ENCODE assay signal across 12 cellular contexts in the genomic region with DNA sequence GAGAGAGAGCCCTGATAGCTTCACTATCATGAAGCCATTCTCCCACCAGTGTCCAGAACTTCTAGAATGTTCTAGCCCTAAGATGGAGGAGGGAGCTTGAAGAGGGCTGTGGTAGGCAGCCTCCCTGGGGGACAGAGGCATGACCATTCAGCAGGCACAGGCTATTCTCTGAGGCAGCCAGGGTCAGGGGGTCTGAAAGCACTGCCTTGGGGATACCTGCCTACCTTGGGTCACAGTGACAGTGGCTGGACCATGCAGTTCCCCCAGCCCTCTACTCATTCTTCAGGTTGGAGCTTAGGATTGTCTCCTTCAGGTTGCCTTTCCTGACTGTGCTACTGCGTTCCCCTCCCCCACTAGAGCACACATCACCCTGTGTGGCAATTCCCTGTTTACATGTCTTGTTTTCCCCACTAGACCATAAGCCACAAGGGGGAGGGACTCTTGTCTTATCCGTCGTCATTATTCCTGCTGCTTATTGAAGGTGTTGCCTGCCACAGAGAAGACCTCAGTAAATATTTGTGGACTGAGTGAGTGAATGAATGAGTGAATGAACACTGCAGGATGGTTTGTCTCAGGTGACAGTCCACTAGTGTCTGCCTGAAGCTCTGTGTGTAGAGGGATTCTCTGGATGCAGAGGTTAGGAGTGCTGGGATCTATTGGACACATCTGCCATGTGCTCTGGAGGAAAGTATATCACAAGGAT. TPM values are rescaled to one million over a fixed set of nuclear protein-coding genes. Genes with fewer than 3 reads are reported as not detected.
DNase-seq lines count a peak whose midpoint lies in the region; ATAC-seq and TF ChIP-seq lines count a peak whose summit lies in the region.
"Had no signal": no experiment of that assay in that cellular context is flagged by ENCODE, and none has a peak within 500 bp of the region (broad histone marks: within the 10 kb centered on the region; RNA-seq: fewer than 3 reads in every experiment).

No MANE protein-coding gene starts in this region.

- no peak for TF ChIP-seq POLR2A in IMR-90 (IDR thresholded peaks at IDR 0.05; ENCODE audit: low read depth, low read length)

- POLR2A ChIA-PET in IMR-90 (lab: Charles Lee; ENCODE audit: unreplicated experiment), result interaction anchor here (0.6 to 1.0 kb wide), 2 partner anchors 32 to 199 kb away, joined by 3 to 8 read pairs; no protein-coding TSS in a partner anchor

- no peak overlapping the region for H3K56ac ChIP-seq in IMR-90 (ENCODE audit: extremely low read depth, insufficient read depth, low read length)

- H3K9ac ChIP-seq in IMR-90 (ENCODE audit: low read depth, low read length), result no peak overlapping the region

- peaks cover 35 to 60% of the 10 kb centered on the region in 2 experiments for H3K79me1 ChIP-seq in IMR-90 (ENCODE audit: low read depth in 1 of 2, low read length in 2 of 2)

- H3K4ac ChIP-seq in IMR-90 (ENCODE audit: low read depth, low read length), result no peak overlapping the region

- no peak overlapping the region for H3K4me3 Mint-ChIP-seq in CD14-positive monocyte
- H3K4me3 Mint-ChIP-seq in activated naive CD8-positive, alpha-beta T cell treated with anti-CD3 and anti-CD28 coated beads, Interleukin-2, amount 50 U/mL, for 24 hours, result no peak overlapping the region
- no peak overlapping the region for H3K4me3 Mint-ChIP-seq in mesothelial cell of epicardium

- H3K27ac Mint-ChIP-seq in CD14-positive monocyte, result peak overlapping the region in 5 of 7 donors; percentile 3 to 73 (median 46)
- peak overlapping the region; percentile 93 for H3K27ac Mint-ChIP-seq in activated naive CD8-positive, alpha-beta T cell treated with anti-CD3 and anti-CD28 coated beads, Interleukin-2, amount 50 U/mL, for 24 hours
- peak overlapping the region; percentile 26 for H3K27ac Mint-ChIP-seq in mesothelial cell of epicardium

- BruUV-seq in IMR-90 (replicated peaks; lab: Mats Ljungman, UMichigan), result no TSS peak

- no peak overlapping the region for H3K23ac ChIP-seq in IMR-90 (ENCODE audit: low read depth, low read length)

- TF ChIP-seq RAD21 in IMR-90 (IDR thresholded peaks at IDR 0.05; ENCODE audit: low read length), result no peak

- no peak overlapping the region for H3K18ac ChIP-seq in IMR-90 (ENCODE audit: low read depth, low read length)

- CTCF ChIA-PET in IMR-90 (lab: Yijun Ruan, JAX), result no interaction called here

- peaks cover 20% of the 10 kb centered on the region for H3K4me1 ChIP-seq in IMR-90 (ENCODE audit: control insufficient read depth, insufficient read depth, low read length)

- H3K14ac ChIP-seq in IMR-90 (replicated peaks; ENCODE audit: low read depth, low read length), result peak overlapping the region; percentile 28; the same call in 1 of the 2 replicates

- H3K27me3 Mint-ChIP-seq in CD14-positive monocyte (ENCODE audit: low read depth in 3 of 3) (peaks cover 2 to 8% (median 3%) of the 10 kb centered on the region in 3 donors), mesothelial cell of epicardium (ENCODE audit: low read depth) (no peaks in the 10 kb centered on the region)
- no peaks in the 10 kb centered on the region for H3K27me3 Mint-ChIP-seq in activated naive CD8-positive, alpha-beta T cell treated with anti-CD3 and anti-CD28 coated beads, Interleukin-2, amount 50 U/mL, for 24 hours

- H3K36me3 ChIP-seq in IMR-90 (ENCODE audit: control insufficient read depth, insufficient read depth, low read length), result peaks cover 44% of the 10 kb centered on the region

- intact Hi-C loops in CD14-positive monocyte (cut with micrococcal nuclease), result no loop called here
- intact Hi-C loops in IMR-90 (cut with micrococcal nuclease), result no loop called here

- peaks cover 66% of the 10 kb centered on the region for H3K4me1 Mint-ChIP-seq in CD14-positive monocyte
- peaks cover 71% of the 10 kb centered on the region for H3K4me1 Mint-ChIP-seq in activated naive CD8-positive, alpha-beta T cell treated with anti-CD3 and anti-CD28 coated beads, Interleukin-2, amount 50 U/mL, for 24 hours
- peaks cover 23% of the 10 kb centered on the region for H3K4me1 Mint-ChIP-seq in mesothelial cell of epicardium

- H2AK9ac ChIP-seq in IMR-90 (replicated peaks; ENCODE audit: low read depth, low read length, poor library complexity), result no peak overlapping the region

- no peak overlapping the region for H2BK120ac ChIP-seq in IMR-90 (ENCODE audit: low read depth, low read length)

- no peak overlapping the region for H3K4me3 ChIP-seq in IMR-90 (ENCODE audit: insufficient read depth, low read depth, low read length)
- H3K4me3 ChIP-seq: body of pancreas had no signal

- no peak overlapping the region for H2AK5ac ChIP-seq in IMR-90 (ENCODE audit: low read depth, low read length)

- no peak overlapping the region for H4K91ac ChIP-seq in IMR-90 (ENCODE audit: insufficient read depth, low read depth, low read length)

- H2BK5ac ChIP-seq in IMR-90 (ENCODE audit: low read depth, low read length, poor library complexity, severe bottlenecking), result no peak overlapping the region

- no peak overlapping the region for H4K5ac ChIP-seq in IMR-90 (ENCODE audit: low read depth, low read length)

- WGBS in IMR-90 (ENCODE audit: extremely low coverage in 2 of 2, insufficient read length in 1 of 2), 2 experiments, result 60% methylated on average over 2 of the region's 3 CpGs; no CpG with 5 or more reads in 1 of the 2 experiments

- H3K9me3 Mint-ChIP-seq in CD14-positive monocyte (peaks cover 0 to 2% (median 0%) of the 10 kb centered on the region in 7 donors), mesothelial cell of epicardium (no peaks in the 10 kb centered on the region)
- H3K9me3 Mint-ChIP-seq in activated naive CD8-positive, alpha-beta T cell treated with anti-CD3 and anti-CD28 coated beads, Interleukin-2, amount 50 U/mL, for 24 hours, result no peaks in the 10 kb centered on the region

- H3K27ac ChIP-seq in IMR-90 (ENCODE audit: insufficient read depth, low read length), result no peak overlapping the region
- H3K27ac ChIP-seq: body of pancreas had no signal

- in situ Hi-C loops in IMR-90 (cut with MboI; ENCODE audit: low sequenced_read_pairs), result no loop called here

- H3K9me1 ChIP-seq in IMR-90 (ENCODE audit: insufficient read depth, low read length), result peaks cover 13% of the 10 kb centered on the region

- H3K36me3 Mint-ChIP-seq in CD14-positive monocyte (peaks cover 48 to 68% of the 10 kb centered on the region in 2 donors), mesothelial cell of epicardium (peaks cover 25% of the 10 kb centered on the region)
- peaks cover 53% of the 10 kb centered on the region for H3K36me3 Mint-ChIP-seq in activated naive CD8-positive, alpha-beta T cell treated with anti-CD3 and anti-CD28 coated beads, Interleukin-2, amount 50 U/mL, for 24 hours (ENCODE audit: low read depth)

- H3K4me2 ChIP-seq in IMR-90 (ENCODE audit: low read depth, low read length), result no peak overlapping the region

- dilution Hi-C loops in IMR-90 (cut with HindIII; ENCODE audit: low sequenced_read_pairs, unreplicated experiment), result no loop called here

- H2BK20ac ChIP-seq in IMR-90 (ENCODE audit: low read depth, low read length), result no peak overlapping the region

- H2AFZ ChIP-seq in IMR-90 (replicated peaks; ENCODE audit: low read length, poor library complexity), result no peak overlapping the region

- TF ChIP-seq CTCF in CD14-positive monocyte (IDR thresholded peaks at IDR 0.05) (no peak), IMR-90 (conservative IDR thresholded peaks at IDR 0.05; ENCODE audit: low read depth, low read length) (no peak), mesothelial cell of epicardium (IDR thresholded peaks at IDR 0.05; ENCODE audit: unreplicated experiment) (no peak), omental fat pad (IDR thresholded peaks at IDR 0.05) (no peak)

- no peaks in the 10 kb centered on the region for H3K27me3 ChIP-seq in IMR-90 (ENCODE audit: control insufficient read depth, insufficient read depth, low read length)
- H3K27me3 ChIP-seq: body of pancreas had no signal

- DNase-seq in CD14-positive monocyte (ENCODE audit: low spot score) (no peak), IMR-90 (no peak), mesothelial cell of epicardium (ENCODE audit: low spot score in 2 of 2, unreplicated experiment in 2 of 2) (no peak), omental fat pad (ENCODE audit: low spot score) (no peak), cortex of kidney (lab: John Stamatoyannopoulos, UW) (no peak)
- DNase-seq in activated naive CD8-positive, alpha-beta T cell treated with anti-CD3 and anti-CD28 coated beads, Interleukin-2, amount 50 U/mL, for 24 hours, result no peak
- DNase-seq: body of pancreas, DMS79, mesendoderm, NCI-H1105 treated with DMSO at 0.1 percent for 48 hours had no signal

- H3K9me3 ChIP-seq in IMR-90 (ENCODE audit: control insufficient read depth, insufficient read depth, low read length), result no peaks in the 10 kb centered on the region
- H3K9me3 ChIP-seq: body of pancreas had no signal

- H2BK15ac ChIP-seq in IMR-90 (ENCODE audit: low read depth, low read length), result no peak overlapping the region

- H4K20me1 ChIP-seq in IMR-90 (ENCODE audit: insufficient read depth, low read length), result peaks cover 41% of the 10 kb centered on the region

- no peak overlapping the region for H4K8ac ChIP-seq in IMR-90 (ENCODE audit: low read depth in 2 of 2, low read length in 2 of 2)

- no peak for ATAC-seq in IMR-90 (ENCODE audit: low read depth)
- ATAC-seq in activated naive CD8-positive, alpha-beta T cell treated with anti-CD3 and anti-CD28 coated beads, Interleukin-2, amount 50 U/mL, for 24 hours, result no peak
- ATAC-seq in omental fat pad (ENCODE audit: low FRiP score), result no peak
- no peak for ATAC-seq in HG02938 (IDR thresholded peaks at IDR 0.05; ENCODE audit: unreplicated experiment)
- no peak for ATAC-seq in HG03469 (IDR thresholded peaks at IDR 0.05; ENCODE audit: unreplicated experiment)
- ATAC-seq: body of pancreas had no signal

RNA-seq across cellular contexts. Expression of a gene that starts 5.2 kb away (rescaled TPM):
- polyA plus RNA-seq in CD14-positive monocyte (1 to 10 TPM; 3.1 to 6.0 TPM), IMR-90 (2012; rRNA removed) (37.0 and 38.4 TPM in 2 replicates)
- total RNA-seq in IMR-90 (2012; rRNA removed) (9.4 and 12.5 TPM in 2 replicates), mesothelial cell of epicardium (25.8 to 28.8 TPM (median 28.4 TPM) in 3 replicates), omental fat pad (10 to 100 TPM; 27.4 to 81.1 (median 33.5) TPM)
- polyA plus RNA-seq in IMR-90 (2012; cell fraction: cytosol; rRNA removed), result 16.2 and 37.8 TPM in 2 replicates
- 40.6 and 50.7 TPM in 2 replicates for polyA plus RNA-seq in IMR-90 (2012; cell fraction: nucleus; rRNA removed; ENCODE audit: low replicate concordance)

RNA-seq across cellular contexts. Expression of a gene that starts 31.3 kb away (rescaled TPM):
- polyA plus RNA-seq in CD14-positive monocyte (not detected), IMR-90 (2012; rRNA removed) (0.17 and 0.34 TPM in 2 replicates)
- total RNA-seq in IMR-90 (2012; rRNA removed) (0.18 TPM in 1 of 2 replicates, not detected in the other), mesothelial cell of epicardium (2.7 to 4.4 TPM (median 3.8 TPM) in 3 replicates), omental fat pad (1 to 10 TPM in 2 of 4 donors, under 1 TPM in 1, not detected in 1; 0.38 to 4.9 (median 1.9) TPM)
- polyA plus RNA-seq in IMR-90 (2012; cell fraction: cytosol; rRNA removed), result 0.13 TPM in 1 of 2 replicates, not detected in the other
- polyA plus RNA-seq in IMR-90 (2012; cell fraction: nucleus; rRNA removed; ENCODE audit: low replicate concordance), result 0.58 and 0.98 TPM in 2 replicates

RNA-seq across cellular contexts. Expression of a gene that starts 43.9 kb away (rescaled TPM):
- polyA plus RNA-seq in CD14-positive monocyte (1 to 10 TPM; 8.3 to 9.5 TPM), IMR-90 (2012; rRNA removed) (6.9 and 7.2 TPM in 2 replicates)
- total RNA-seq in IMR-90 (2012; rRNA removed) (8.6 and 10.6 TPM in 2 replicates), mesothelial cell of epicardium (10.7 to 14.0 TPM (median 13.1 TPM) in 3 replicates), omental fat pad (10 to 100 TPM in 3 of 4 donors, 1 to 10 TPM in 1; 7.9 to 17.1 (median 16.5) TPM)
- polyA plus RNA-seq in IMR-90 (2012; cell fraction: cytosol; rRNA removed), result 7.4 and 11.3 TPM in 2 replicates
- 10.5 and 15.8 TPM in 2 replicates for polyA plus RNA-seq in IMR-90 (2012; cell fraction: nucleus; rRNA removed; ENCODE audit: low replicate concordance)

RNA-seq across cellular contexts. Expression of a gene that starts 58.4 kb away (rescaled TPM):
- 10 to 100 TPM in 1 of 2 donors, 1 to 10 TPM in 1; 9.6 to 15.9 TPM for polyA plus RNA-seq in CD14-positive monocyte
- total RNA-seq in IMR-90 (2012; rRNA removed), result 10.6 and 15.4 TPM in 2 replicates
- 22.2 and 37.2 TPM in 2 replicates for polyA plus RNA-seq in IMR-90 (2012; rRNA removed)
- 8.3 and 12.0 TPM in 2 replicates for polyA plus RNA-seq in IMR-90 (2012; cell fraction: cytosol; rRNA removed)
- polyA plus RNA-seq in IMR-90 (2012; cell fraction: nucleus; rRNA removed; ENCODE audit: low replicate concordance), result 17.0 and 20.3 TPM in 2 replicates
- total RNA-seq in mesothelial cell of epicardium, result 31.1 to 33.4 TPM (median 32.3 TPM) in 3 replicates
- total RNA-seq in omental fat pad, result 10 to 100 TPM in 3 of 4 donors, 1 to 10 TPM in 1; 9.4 to 18.0 (median 11.0) TPM

Comparison
In these comparisons a context has a peak if more than half of its experiments do, and no peak if none do; other contexts are left out.
1. H3K27ac Mint-ChIP-seq: peak in every context shown above with its lines; median percentile 93 in activated naive CD8-positive, alpha-beta T cell treated with anti-CD3 and anti-CD28 coated beads, Interleukin-2, amount 50 U/mL, for 24 hours; 46 in CD14-positive monocyte; 26 in mesothelial cell of epicardium.